In genomic region chr9:86926130-86926529, GRCh38 we compare ENCODE assay signal across 17 cellular contexts.
"Had no signal": no experiment of that assay in that cellular context is flagged by ENCODE, and none has a peak within 500 bp of the region (broad histone marks: within the 10 kb centered on the region; RNA-seq: fewer than 3 reads in every experiment).

No MANE protein-coding gene starts in this region.

- DNase-seq: activated CD4-positive, alpha-beta T cell treated with anti-CD3 and anti-CD28 coated beads, Interleukin-2, amount 10 ng/mL, durations not matched to agents 24 days and 14 days; activated CD4-positive, CD25-positive, alpha-beta regulatory T cell; activated CD8-positive, alpha-beta memory T cell treated with anti-CD3 and anti-CD28 coated beads, Interleukin-2, amount 50 U/mL, for 4 hours; activated CD8-positive, alpha-beta T cell treated with anti-CD3 and anti-CD28 coated beads, Interleukin-2, amount 10 ng/mL, durations not matched to agents 7 days and 5 days; activated naive CD8-positive, alpha-beta T cell treated with anti-CD3 and anti-CD28 coated beads for 36 hours; anterior cingulate cortex; cerebellar nuclear complex; effector CD8-positive, alpha-beta T cell; heart right ventricle; left cardiac atrium; naive thymus-derived CD4-positive, alpha-beta T cell; stimulated activated CD4-positive, alpha-beta T cell treated with anti-CD3 and anti-CD28 coated beads, Interleukin-2, amount 100 ng/mL, for 48 hours; stimulated activated naive B cell treated with anti-CD40 and anti-IgM and Interleukin-4, amounts not matched to agents 10 μg/mL and 1 μg/mL and 100 μg/mL, for 72 hours; tibial artery had no signal

- H3K27ac ChIP-seq: gastroesophageal sphincter, heart right ventricle, parathyroid adenoma, tibial artery had no signal

- H3K27ac Mint-ChIP-seq: activated CD4-positive, alpha-beta T cell treated with anti-CD3 and anti-CD28 coated beads, Interleukin-2, amount 10 ng/mL, durations not matched to agents 24 days and 14 days; activated CD8-positive, alpha-beta T cell treated with anti-CD3 and anti-CD28 coated beads, Interleukin-2, amount 10 ng/mL, durations not matched to agents 7 days and 5 days; activated naive CD8-positive, alpha-beta T cell treated with anti-CD3 and anti-CD28 coated beads for 36 hours; naive thymus-derived CD4-positive, alpha-beta T cell; stimulated activated naive B cell treated with anti-CD40 and anti-IgM and Interleukin-4, amounts not matched to agents 10 μg/mL and 1 μg/mL and 100 μg/mL, for 72 hours had no signal

- H3K4me3 Mint-ChIP-seq: activated CD4-positive, alpha-beta T cell treated with anti-CD3 and anti-CD28 coated beads, Interleukin-2, amount 10 ng/mL, durations not matched to agents 24 days and 14 days; activated CD8-positive, alpha-beta T cell treated with anti-CD3 and anti-CD28 coated beads, Interleukin-2, amount 10 ng/mL, durations not matched to agents 7 days and 5 days; activated naive CD8-positive, alpha-beta T cell treated with anti-CD3 and anti-CD28 coated beads for 36 hours; naive thymus-derived CD4-positive, alpha-beta T cell; stimulated activated naive B cell treated with anti-CD40 and anti-IgM and Interleukin-4, amounts not matched to agents 10 μg/mL and 1 μg/mL and 100 μg/mL, for 72 hours had no signal

- H3K4me1 Mint-ChIP-seq: activated CD4-positive, alpha-beta T cell treated with anti-CD3 and anti-CD28 coated beads, Interleukin-2, amount 10 ng/mL, durations not matched to agents 24 days and 14 days; activated naive CD8-positive, alpha-beta T cell treated with anti-CD3 and anti-CD28 coated beads for 36 hours; stimulated activated naive B cell treated with anti-CD40 and anti-IgM and Interleukin-4, amounts not matched to agents 10 μg/mL and 1 μg/mL and 100 μg/mL, for 72 hours had no signal

- H3K4me3 ChIP-seq: gastroesophageal sphincter, heart right ventricle, lung, tibial artery had no signal

- H3K4me1 ChIP-seq: heart right ventricle, parathyroid adenoma had no signal

- H3K36me3 Mint-ChIP-seq: stimulated activated naive B cell treated with anti-CD40 and anti-IgM and Interleukin-4, amounts not matched to agents 10 μg/mL and 1 μg/mL and 100 μg/mL, for 72 hours had no signal

- H3K36me3 ChIP-seq: gastroesophageal sphincter, heart right ventricle, tibial artery had no signal

- H3K27me3 ChIP-seq: gastroesophageal sphincter, tibial artery had no signal

- H3K9me3 Mint-ChIP-seq: activated CD4-positive, alpha-beta T cell treated with anti-CD3 and anti-CD28 coated beads, Interleukin-2, amount 10 ng/mL, durations not matched to agents 24 days and 14 days had no signal

- H3K9me3 ChIP-seq: gastroesophageal sphincter had no signal

- ATAC-seq: activated CD8-positive, alpha-beta T cell treated with anti-CD3 and anti-CD28 coated beads, Interleukin-2, amount 10 ng/mL, durations not matched to agents 7 days and 5 days; gastroesophageal sphincter; heart right ventricle; left cardiac atrium; naive thymus-derived CD4-positive, alpha-beta T cell; stimulated activated naive B cell treated with anti-CD40 and anti-IgM and Interleukin-4, amounts not matched to agents 10 μg/mL and 1 μg/mL and 100 μg/mL, for 72 hours had no signal
